In the genomic region with DNA sequence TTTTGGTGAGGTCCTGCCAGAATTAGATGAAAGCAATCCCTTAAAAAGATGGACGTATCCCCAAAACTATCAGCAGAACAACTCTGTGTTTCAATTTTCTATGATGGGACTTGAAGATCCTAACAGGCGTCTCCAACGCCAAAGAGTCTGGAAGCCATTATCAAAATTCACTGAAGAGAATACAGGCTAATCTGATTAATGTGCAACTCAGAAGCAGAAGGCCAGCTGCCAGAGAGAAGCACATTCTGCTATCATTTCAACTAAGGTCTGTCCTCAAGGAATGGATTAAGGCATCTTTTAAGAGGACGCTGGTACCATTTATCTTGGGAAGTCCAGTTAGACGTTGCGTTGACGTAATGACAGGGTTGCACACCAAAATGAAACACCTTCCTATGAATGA, we compare ENCODE assay signal across 16 cellular contexts.
A peak's percentile ranks its signal among the peaks of the same experiment; 100 is the strongest.
DNase-seq lines count a peak whose midpoint lies in the region; ATAC-seq, FAIRE-seq and TF ChIP-seq lines count a peak whose summit lies in the region.
"Had no signal": no experiment of that assay in that cellular context is flagged by ENCODE, and none has a peak within 500 bp of the region (broad histone marks: within the 10 kb centered on the region; RNA-seq: fewer than 3 reads in every experiment).

No MANE protein-coding gene starts in this region.

- no peak overlapping the region; the same call in 1 of the 2 replicates for H3K4me3 ChIP-seq in WERI-Rb-1 (ENCODE audit: low read depth, low read length)
- H3K4me3 ChIP-seq: GM23338 had no signal

- H3K36me3 Mint-ChIP-seq in activated T-cell treated with anti-CD3 and anti-CD28 coated beads, Interleukin-2, amount 50 U/mL, for 72 hours (ENCODE audit: insufficient read depth in 2 of 2): peaks cover 0 to 2% of the 10 kb centered on the region in 2 donors
- H3K36me3 Mint-ChIP-seq: CD4-positive, alpha-beta memory T cell had no signal

- H3K27me3 ChIP-seq in WERI-Rb-1 (ENCODE audit: insufficient read depth, low read depth, severe bottlenecking): no peaks in the 10 kb centered on the region

- no peak overlapping the region for H3K27ac Mint-ChIP-seq in activated T-cell treated with anti-CD3 and anti-CD28 coated beads, Interleukin-2, amount 50 U/mL, for 72 hours
- H3K27ac Mint-ChIP-seq: B cell; CD4-positive, alpha-beta memory T cell; GM23338 had no signal

- peaks cover 2% of the 10 kb centered on the region for H3K9me3 ChIP-seq in WERI-Rb-1 (ENCODE audit: severe bottlenecking)

- no peak for FAIRE-seq in urothelium cell line (lab: Jason Lieb, UNC)
- FAIRE-seq: A204.1 had no signal

- DNase-seq in D341Med (ENCODE audit: low spot score) (peak; percentile 34), NCI-H82 (lab: John Stamatoyannopoulos, UW) (peak; percentile 93), WERI-Rb-1 (peak; percentile 65), NCI-H2171 (lab: John Stamatoyannopoulos, UW) (no peak), urothelium cell line (ENCODE audit: low spot score) (no peak)
- no peak for DNase-seq in activated T-cell treated with anti-CD3 and anti-CD28 coated beads, Interleukin-2, amount 50 U/mL, for 72 hours
- DNase-seq: CD4-positive, alpha-beta memory T cell; DMS53; GF-D8; H7 had no signal

- H3K9me3 Mint-ChIP-seq in activated T-cell treated with anti-CD3 and anti-CD28 coated beads, Interleukin-2, amount 50 U/mL, for 72 hours: peaks cover 0 to 2% of the 10 kb centered on the region in 2 donors
- H3K9me3 Mint-ChIP-seq: GM23338 had no signal

- TF ChIP-seq CTCF in WERI-Rb-1 (IDR thresholded peaks at IDR 0.05; ENCODE audit: low read depth, low read length): no peak

- peaks cover 13% of the 10 kb centered on the region for H3K36me3 ChIP-seq in WERI-Rb-1

- no peak overlapping the region for H3K4me3 Mint-ChIP-seq in activated T-cell treated with anti-CD3 and anti-CD28 coated beads, Interleukin-2, amount 50 U/mL, for 72 hours
- H3K4me3 Mint-ChIP-seq: B cell; CD4-positive, alpha-beta memory T cell; GM23338 had no signal

- peak overlapping the region; percentile 71 for H3K27ac ChIP-seq in WERI-Rb-1
- H3K27ac ChIP-seq: C4-2B, HL-60 had no signal

- H3K4me1 Mint-ChIP-seq in activated T-cell treated with anti-CD3 and anti-CD28 coated beads, Interleukin-2, amount 50 U/mL, for 72 hours (ENCODE audit: low read depth): no peaks in the 10 kb centered on the region
- H3K4me1 Mint-ChIP-seq: B cell; CD4-positive, alpha-beta memory T cell had no signal

- no peaks in the 10 kb centered on the region for H3K27me3 Mint-ChIP-seq in activated T-cell treated with anti-CD3 and anti-CD28 coated beads, Interleukin-2, amount 50 U/mL, for 72 hours (ENCODE audit: low read depth)
- H3K27me3 Mint-ChIP-seq: CD4-positive, alpha-beta memory T cell had no signal

- no peak for ATAC-seq in GM19395 (IDR thresholded peaks at IDR 0.05; ENCODE audit: unreplicated experiment)
- no peak for ATAC-seq in activated T-cell treated with anti-CD3 and anti-CD28 coated beads, Interleukin-2, amount 50 U/mL, for 72 hours (replicated peaks in 1 of 2)
- ATAC-seq: GM23338 had no signal

Comparison
In these comparisons a context has a peak if more than half of its experiments do, and no peak if none do; other contexts are left out.
1. DNase-seq: peak in D341Med (single experiment), NCI-H82 (single experiment) and WERI-Rb-1 (single experiment); none in activated T-cell treated with anti-CD3 and anti-CD28 coated beads, Interleukin-2, amount 50 U/mL, for 72 hours (0 of 2), NCI-H2171 (single experiment) and urothelium cell line (single experiment).